ENCODE assay signal across 28 cellular contexts in genomic region chr15:26032162-26032846, GRCh38.
"Had no signal": no experiment of that assay in that cellular context is flagged by ENCODE, and none has a peak within 500 bp of the region (broad histone marks: within the 10 kb centered on the region; RNA-seq: fewer than 3 reads in every experiment).

No MANE protein-coding gene starts in this region.

- H3K4me1 ChIP-seq: left ventricle myocardium inferior, pancreas, prostate gland, stomach, upper lobe of left lung, vagina had no signal

- H3K27ac Mint-ChIP-seq: immature natural killer cell; naive thymus-derived CD4-positive, alpha-beta T cell; natural killer cell treated with Interleukin-12 subunit alpha and Interleukin-12 subunit beta and Interleukin-15 and Interleukin-18, amount 100 ng/mL, for 72 hours; stimulated activated naive B cell treated with anti-CD40 and anti-IgM and Interleukin-4, amounts not matched to agents 10 μg/mL and 1 μg/mL and 100 μg/mL, for 72 hours had no signal

- H3K4me3 ChIP-seq: left ventricle myocardium inferior, lung, mucosa of descending colon, pancreas, prostate gland, sigmoid colon, stomach, thoracic aorta, tibial artery, upper lobe of left lung, vagina had no signal

- H3K36me3 ChIP-seq: left ventricle myocardium inferior, pancreas, prostate gland, sigmoid colon, stomach, thoracic aorta, tibial artery, upper lobe of left lung, vagina had no signal

- H3K36me3 Mint-ChIP-seq: immature natural killer cell; naive thymus-derived CD4-positive, alpha-beta T cell; natural killer cell treated with Interleukin-12 subunit alpha and Interleukin-12 subunit beta and Interleukin-15 and Interleukin-18, amount 100 ng/mL, for 72 hours; stimulated activated naive B cell treated with anti-CD40 and anti-IgM and Interleukin-4, amounts not matched to agents 10 μg/mL and 1 μg/mL and 100 μg/mL, for 72 hours had no signal

- H3K27me3 ChIP-seq: sigmoid colon, stomach, tibial artery, upper lobe of left lung, vagina had no signal

- H3K4me1 Mint-ChIP-seq: immature natural killer cell; naive thymus-derived CD4-positive, alpha-beta T cell; stimulated activated naive B cell treated with anti-CD40 and anti-IgM and Interleukin-4, amounts not matched to agents 10 μg/mL and 1 μg/mL and 100 μg/mL, for 72 hours had no signal

- H3K27ac ChIP-seq: left ventricle myocardium inferior, pancreas, prostate gland, sigmoid colon, stomach, thoracic aorta, tibial artery, upper lobe of left lung, vagina had no signal

- DNase-seq: hypothalamus; immature natural killer cell; kidney; left colon; left ventricle myocardium inferior; midbrain; mucosa of descending colon; naive thymus-derived CD4-positive, alpha-beta T cell; pancreas; posterior cingulate gyrus; retina; right cardiac atrium; sigmoid colon; small intestine; stimulated activated CD4-positive, alpha-beta T cell treated with anti-CD3 and anti-CD28 coated beads, Interleukin-1b, Interleukin-23, amount 100 ng/mL, for 48 hours; stimulated activated CD4-positive, alpha-beta T cell treated with anti-CD3 and anti-CD28 coated beads, Interleukin-2, amount 100 ng/mL, for 48 hours; stimulated activated CD4-positive, alpha-beta T cell treated with anti-CD3 and anti-CD28 coated beads, Interleukin-4, amount 100 ng/mL, for 4 hours; stimulated activated CD8-positive, alpha-beta memory T cell treated with anti-CD3 and anti-CD28 coated beads, Interleukin-4, amount 100 ng/mL, for 48 hours; stimulated activated naive B cell treated with anti-CD40 and anti-IgM and Interleukin-4, amounts not matched to agents 10 μg/mL and 1 μg/mL and 100 μg/mL, for 72 hours; stimulated activated naive CD8-positive, alpha-beta T cell treated with anti-CD3 and anti-CD28 coated beads, Interleukin-15, Interleukin-2, amounts not matched to agents 100 U/mL and 50 U/mL, for 24 hours; stomach; upper lobe of left lung had no signal

- ATAC-seq: left colon; mucosa of descending colon; naive thymus-derived CD4-positive, alpha-beta T cell; natural killer cell treated with Interleukin-12 subunit alpha and Interleukin-12 subunit beta and Interleukin-15 and Interleukin-18, amount 100 ng/mL, for 72 hours; pancreas; right cardiac atrium; stimulated activated naive B cell treated with anti-CD40 and anti-IgM and Interleukin-4, amounts not matched to agents 10 μg/mL and 1 μg/mL and 100 μg/mL, for 72 hours; stimulated activated naive CD8-positive, alpha-beta T cell treated with anti-CD3 and anti-CD28 coated beads, Interleukin-15, Interleukin-2, amounts not matched to agents 100 U/mL and 50 U/mL, for 24 hours had no signal

- H3K9me3 Mint-ChIP-seq: immature natural killer cell; natural killer cell treated with Interleukin-12 subunit alpha and Interleukin-12 subunit beta and Interleukin-15 and Interleukin-18, amount 100 ng/mL, for 72 hours; stimulated activated naive B cell treated with anti-CD40 and anti-IgM and Interleukin-4, amounts not matched to agents 10 μg/mL and 1 μg/mL and 100 μg/mL, for 72 hours had no signal

- H3K9me3 ChIP-seq: left ventricle myocardium inferior, pancreas, prostate gland, sigmoid colon, stomach, thoracic aorta, tibial artery, upper lobe of left lung, vagina had no signal

- H3K4me3 Mint-ChIP-seq: immature natural killer cell; naive thymus-derived CD4-positive, alpha-beta T cell; natural killer cell treated with Interleukin-12 subunit alpha and Interleukin-12 subunit beta and Interleukin-15 and Interleukin-18, amount 100 ng/mL, for 72 hours; stimulated activated naive B cell treated with anti-CD40 and anti-IgM and Interleukin-4, amounts not matched to agents 10 μg/mL and 1 μg/mL and 100 μg/mL, for 72 hours had no signal
